Comparison of ENCODE assay signal across 9 cellular contexts in the genomic region with DNA sequence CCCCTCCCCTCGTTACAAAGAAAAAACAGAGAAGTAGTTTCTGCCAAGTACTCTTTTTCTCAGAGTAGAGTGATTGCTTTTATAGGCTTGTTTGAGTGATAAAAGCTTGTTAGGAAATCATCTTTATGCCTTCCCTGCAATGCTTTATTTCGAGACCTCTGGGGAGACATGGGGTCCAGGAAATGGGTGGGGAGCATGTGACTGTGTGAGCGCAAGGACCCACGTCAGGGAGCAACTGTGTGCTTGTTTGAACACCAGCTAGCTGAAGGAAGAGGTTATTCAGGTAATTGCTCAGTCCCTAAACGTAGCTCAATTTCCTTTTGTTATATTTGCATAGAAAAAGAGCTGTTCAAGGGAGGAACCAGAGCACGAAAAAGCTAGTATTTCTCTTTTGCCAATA.
DNase-seq lines count a peak whose midpoint lies in the region; ATAC-seq and TF ChIP-seq lines count a peak whose summit lies in the region.
"Had no signal": no experiment of that assay in that cellular context is flagged by ENCODE, and none has a peak within 500 bp of the region (broad histone marks: within the 10 kb centered on the region; RNA-seq: fewer than 3 reads in every experiment).

No MANE protein-coding gene starts in this region.

- no peak for DNase-seq in activated CD4-positive, alpha-beta memory T cell treated with anti-CD3 and anti-CD28 coated beads for 36 hours
- DNase-seq in activated CD4-positive, alpha-beta memory T cell treated with anti-CD3 and anti-CD28 coated beads, Interleukin-2, amount 10 ng/mL, durations not matched to agents 7 days and 5 days: no peak
- peak; percentile 55 for DNase-seq in NCI-H774 (lab: John Stamatoyannopoulos, UW)
- DNase-seq in colonic mucosa: peak; percentile 67
- peak; percentile 29 for DNase-seq in stimulated activated naive CD8-positive, alpha-beta T cell treated with anti-CD3 and anti-CD28 coated beads, Interleukin-15, Interleukin-2, amounts not matched to agents 100 U/mL and 50 U/mL, for 24 hours
- no peak for DNase-seq in ACHN
- no peak for DNase-seq in upper lobe of right lung
- DNase-seq in GOT3 (lab: John Stamatoyannopoulos, UW): no peak

- H3K27me3 ChIP-seq in colonic mucosa (no peaks in the 10 kb centered on the region), upper lobe of right lung (no peaks in the 10 kb centered on the region)

- H3K4me3 Mint-ChIP-seq in activated CD4-positive, alpha-beta memory T cell treated with anti-CD3 and anti-CD28 coated beads for 36 hours: no peak overlapping the region
- no peak overlapping the region for H3K4me3 Mint-ChIP-seq in activated CD4-positive, alpha-beta memory T cell treated with anti-CD3 and anti-CD28 coated beads, Interleukin-2, amount 10 ng/mL, durations not matched to agents 7 days and 5 days

- POLR2A ChIA-PET in activated CD4-positive, alpha-beta memory T cell treated with anti-CD3 and anti-CD28 coated beads for 36 hours (lab: Charles Lee): no interaction called here
- POLR2A ChIA-PET in activated CD4-positive, alpha-beta memory T cell treated with anti-CD3 and anti-CD28 coated beads, Interleukin-2, amount 10 ng/mL, durations not matched to agents 7 days and 5 days (lab: Charles Lee): no interaction called here

- no peaks in the 10 kb centered on the region for H3K9me3 Mint-ChIP-seq in activated CD4-positive, alpha-beta memory T cell treated with anti-CD3 and anti-CD28 coated beads for 36 hours
- H3K9me3 Mint-ChIP-seq in activated CD4-positive, alpha-beta memory T cell treated with anti-CD3 and anti-CD28 coated beads, Interleukin-2, amount 10 ng/mL, durations not matched to agents 7 days and 5 days: no peaks in the 10 kb centered on the region

- in situ Hi-C loops in ACHN (cut with HindIII; ENCODE audit: low pct_ligation_motif_present, low pct_unique_long_range_greater_than_20kb, low sequenced_read_pairs): no loop called here

- H3K36me3 Mint-ChIP-seq in activated CD4-positive, alpha-beta memory T cell treated with anti-CD3 and anti-CD28 coated beads for 36 hours: peaks cover 2% of the 10 kb centered on the region
- peaks cover 2% of the 10 kb centered on the region for H3K36me3 Mint-ChIP-seq in activated CD4-positive, alpha-beta memory T cell treated with anti-CD3 and anti-CD28 coated beads, Interleukin-2, amount 10 ng/mL, durations not matched to agents 7 days and 5 days (ENCODE audit: low read depth)

- H3K9me3 ChIP-seq in colonic mucosa (no peaks in the 10 kb centered on the region), upper lobe of right lung (no peaks in the 10 kb centered on the region)

- H3K27ac ChIP-seq in colonic mucosa (peak overlapping the region; percentile 75), upper lobe of right lung (no peak overlapping the region)

- H3K36me3 ChIP-seq in colonic mucosa: no peaks in the 10 kb centered on the region
- no peaks in the 10 kb centered on the region for H3K36me3 ChIP-seq in upper lobe of right lung

- peak; percentile 19 for ATAC-seq in stimulated activated naive CD8-positive, alpha-beta T cell treated with anti-CD3 and anti-CD28 coated beads, Interleukin-15, Interleukin-2, amounts not matched to agents 100 U/mL and 50 U/mL, for 24 hours
- ATAC-seq in upper lobe of right lung: no peak
- ATAC-seq: K562 had no signal

- peaks cover 47% of the 10 kb centered on the region for H3K4me1 Mint-ChIP-seq in activated CD4-positive, alpha-beta memory T cell treated with anti-CD3 and anti-CD28 coated beads for 36 hours (ENCODE audit: low read depth)
- peaks cover 14% of the 10 kb centered on the region for H3K4me1 Mint-ChIP-seq in activated CD4-positive, alpha-beta memory T cell treated with anti-CD3 and anti-CD28 coated beads, Interleukin-2, amount 10 ng/mL, durations not matched to agents 7 days and 5 days

- intact Hi-C loops in activated CD4-positive, alpha-beta memory T cell treated with anti-CD3 and anti-CD28 coated beads for 36 hours (cut with micrococcal nuclease): no loop called here
- intact Hi-C loops in colonic mucosa (cut with DNase I) (no loop called here), upper lobe of right lung (cut with DNase I) (no loop called here)

- H3K27ac Mint-ChIP-seq in activated CD4-positive, alpha-beta memory T cell treated with anti-CD3 and anti-CD28 coated beads for 36 hours: peak overlapping the region; percentile 20
- no peak overlapping the region for H3K27ac Mint-ChIP-seq in activated CD4-positive, alpha-beta memory T cell treated with anti-CD3 and anti-CD28 coated beads, Interleukin-2, amount 10 ng/mL, durations not matched to agents 7 days and 5 days

- H3K27me3 Mint-ChIP-seq in activated CD4-positive, alpha-beta memory T cell treated with anti-CD3 and anti-CD28 coated beads for 36 hours: no peaks in the 10 kb centered on the region
- no peaks in the 10 kb centered on the region for H3K27me3 Mint-ChIP-seq in activated CD4-positive, alpha-beta memory T cell treated with anti-CD3 and anti-CD28 coated beads, Interleukin-2, amount 10 ng/mL, durations not matched to agents 7 days and 5 days

- peak overlapping the region in 1 of 2 donors; percentile 76 for H3K9ac ChIP-seq in colonic mucosa (ENCODE audit: low read depth in 2 of 2, low read length in 2 of 2)

- TF ChIP-seq CTCF in colonic mucosa (IDR thresholded peaks at IDR 0.05): no peak
- TF ChIP-seq CTCF in upper lobe of right lung (IDR thresholded peaks at IDR 0.05): no peak

- peaks cover 22% of the 10 kb centered on the region for H3K4me1 ChIP-seq in colonic mucosa
- H3K4me1 ChIP-seq in upper lobe of right lung: peaks cover 7% of the 10 kb centered on the region

- CTCF ChIA-PET in activated CD4-positive, alpha-beta memory T cell treated with anti-CD3 and anti-CD28 coated beads for 36 hours (lab: Charles Lee): interaction anchor here (1.7 kb wide), 1 partner anchor 323 kb away, joined by 6 read pairs; no protein-coding TSS in a partner anchor
- CTCF ChIA-PET in activated CD4-positive, alpha-beta memory T cell treated with anti-CD3 and anti-CD28 coated beads, Interleukin-2, amount 10 ng/mL, durations not matched to agents 7 days and 5 days (lab: Charles Lee): no interaction called here

- H3K4me3 ChIP-seq in colonic mucosa: no peak overlapping the region
- H3K4me3 ChIP-seq in upper lobe of right lung: no peak overlapping the region
- H3K4me3 ChIP-seq: K562 had no signal

Comparison
In these comparisons a context has a peak if more than half of its experiments do, and no peak if none do; other contexts are left out.
1. DNase-seq: peak in NCI-H774 (single experiment), colonic mucosa (single experiment) and stimulated activated naive CD8-positive, alpha-beta T cell treated with anti-CD3 and anti-CD28 coated beads, Interleukin-15, Interleukin-2, amounts not matched to agents 100 U/mL and 50 U/mL, for 24 hours (single experiment); none in activated CD4-positive, alpha-beta memory T cell treated with anti-CD3 and anti-CD28 coated beads for 36 hours (single experiment), activated CD4-positive, alpha-beta memory T cell treated with anti-CD3 and anti-CD28 coated beads, Interleukin-2, amount 10 ng/mL, durations not matched to agents 7 days and 5 days (single experiment), ACHN (single experiment), upper lobe of right lung (single experiment) and GOT3 (single experiment).